In genomic region chr1:83583351-83584014, GRCh38 we compare ENCODE assay signal across 8 cellular contexts.
DNase-seq lines count a peak whose midpoint lies in the region; ATAC-seq lines count a peak whose summit lies in the region.

No MANE protein-coding gene starts in this region.

- no peak overlapping the region for H3K4me3 ChIP-seq in naive thymus-derived CD4-positive, alpha-beta T cell (ENCODE audit: low read length)
- no peak overlapping the region for H3K4me3 ChIP-seq in CD8-positive, alpha-beta memory T cell (ENCODE audit: low read length)

- H3K9me3 Mint-ChIP-seq in activated CD4-positive, alpha-beta memory T cell treated with anti-CD3 and anti-CD28 coated beads for 36 hours: peaks cover 7% of the 10 kb centered on the region
- peaks cover 0 to 24% (median 5%) of the 10 kb centered on the region in 11 donors for H3K9me3 Mint-ChIP-seq in naive thymus-derived CD4-positive, alpha-beta T cell
- H3K9me3 Mint-ChIP-seq in CD8-positive, alpha-beta memory T cell: peaks cover 0 to 10% (median 8%) of the 10 kb centered on the region in 5 donors

- no peak overlapping the region for H3K27ac Mint-ChIP-seq in activated CD4-positive, alpha-beta memory T cell treated with anti-CD3 and anti-CD28 coated beads for 36 hours
- H3K27ac Mint-ChIP-seq in naive thymus-derived CD4-positive, alpha-beta T cell: peak overlapping the region in 2 of 9 donors; percentile 37 to 52
- no peak overlapping the region for H3K27ac Mint-ChIP-seq in CD8-positive, alpha-beta memory T cell

- peaks cover 1% of the 10 kb centered on the region for H3K36me3 Mint-ChIP-seq in activated CD4-positive, alpha-beta memory T cell treated with anti-CD3 and anti-CD28 coated beads for 36 hours
- peaks cover 1 to 18% (median 5%) of the 10 kb centered on the region in 5 donors for H3K36me3 Mint-ChIP-seq in naive thymus-derived CD4-positive, alpha-beta T cell
- H3K36me3 Mint-ChIP-seq in CD8-positive, alpha-beta memory T cell: no peaks in the 10 kb centered on the region

- no peak overlapping the region for H3K27ac ChIP-seq in naive thymus-derived CD4-positive, alpha-beta T cell (ENCODE audit: low read depth, low read length)
- H3K27ac ChIP-seq in CD8-positive, alpha-beta memory T cell (ENCODE audit: low read depth, low read length): no peak overlapping the region

- POLR2A ChIA-PET in activated CD4-positive, alpha-beta memory T cell treated with anti-CD3 and anti-CD28 coated beads for 36 hours (lab: Charles Lee): no interaction called here
- POLR2A ChIA-PET in naive thymus-derived CD4-positive, alpha-beta T cell (lab: Charles Lee): interaction anchor here (0.7 kb wide), 1 partner anchor 14 kb away, joined by 3 read pairs; no protein-coding TSS in a partner anchor
- POLR2A ChIA-PET in CD8-positive, alpha-beta memory T cell (lab: Charles Lee): no interaction called here

- H3K4me1 Mint-ChIP-seq in activated CD4-positive, alpha-beta memory T cell treated with anti-CD3 and anti-CD28 coated beads for 36 hours (ENCODE audit: low read depth): peaks cover 4% of the 10 kb centered on the region
- peaks cover 4 to 29% (median 17%) of the 10 kb centered on the region in 7 donors for H3K4me1 Mint-ChIP-seq in naive thymus-derived CD4-positive, alpha-beta T cell
- no peaks in the 10 kb centered on the region for H3K4me1 Mint-ChIP-seq in CD8-positive, alpha-beta memory T cell

- CTCF ChIA-PET in activated CD4-positive, alpha-beta memory T cell treated with anti-CD3 and anti-CD28 coated beads for 36 hours (lab: Charles Lee): no interaction called here
- CTCF ChIA-PET in naive thymus-derived CD4-positive, alpha-beta T cell (lab: Charles Lee): interaction anchor here (0.8 kb wide), 1 partner anchor 75 kb away, joined by 5 read pairs; no protein-coding TSS in a partner anchor
- CTCF ChIA-PET in CD8-positive, alpha-beta memory T cell (lab: Charles Lee): no interaction called here

- ATAC-seq in naive thymus-derived CD4-positive, alpha-beta T cell: peak; percentile 55
- no peak for ATAC-seq in GM19455 (IDR thresholded peaks at IDR 0.05; ENCODE audit: unreplicated experiment)

- intact Hi-C loops in activated CD4-positive, alpha-beta memory T cell treated with anti-CD3 and anti-CD28 coated beads for 36 hours (cut with micrococcal nuclease): no loop called here
- intact Hi-C loops in naive thymus-derived CD4-positive, alpha-beta T cell (cut with micrococcal nuclease): loop anchor here in 1 of 2 donors (1.0 to 5.0 kb wide), 4 partner anchors 75 to 694 kb away; no protein-coding TSS in a partner anchor

- H3K9me3 ChIP-seq in naive thymus-derived CD4-positive, alpha-beta T cell (ENCODE audit: control insufficient read depth in 2 of 3, low read length in 3 of 3): no peaks in the 10 kb centered on the region
- no peaks in the 10 kb centered on the region for H3K9me3 ChIP-seq in CD8-positive, alpha-beta memory T cell (ENCODE audit: low read length)

- peaks cover 0 to 8% of the 10 kb centered on the region in 2 donors for H3K4me1 ChIP-seq in naive thymus-derived CD4-positive, alpha-beta T cell (ENCODE audit: control insufficient read depth in 2 of 2, insufficient read depth in 2 of 2, low read length in 2 of 2)
- H3K4me1 ChIP-seq in CD8-positive, alpha-beta memory T cell (ENCODE audit: insufficient read depth, low read length): no peaks in the 10 kb centered on the region

- peak; percentile 46 for DNase-seq in DMS 273 (lab: John Stamatoyannopoulos, UW; ENCODE audit: unreplicated experiment)
- no peak for DNase-seq in DMS 273 treated with DMSO at 0.1 percent for 48 hours (lab: John Stamatoyannopoulos, UW)
- DNase-seq in M059J (ENCODE audit: low read depth): peak; percentile 27
- DNase-seq in activated CD4-positive, alpha-beta memory T cell treated with anti-CD3 and anti-CD28 coated beads for 36 hours: peak; percentile 35
- peak in 5 of 9 donors; percentile 25 to 45 (median 27) for DNase-seq in naive thymus-derived CD4-positive, alpha-beta T cell
- no peak for DNase-seq in inferior parietal cortex (ENCODE audit: extremely low spot score)
- DNase-seq in CD8-positive, alpha-beta memory T cell: no peak

- H3K27me3 Mint-ChIP-seq in activated CD4-positive, alpha-beta memory T cell treated with anti-CD3 and anti-CD28 coated beads for 36 hours: no peaks in the 10 kb centered on the region
- H3K27me3 Mint-ChIP-seq in naive thymus-derived CD4-positive, alpha-beta T cell: no peaks in the 10 kb centered on the region
- no peaks in the 10 kb centered on the region for H3K27me3 Mint-ChIP-seq in CD8-positive, alpha-beta memory T cell

- no peak overlapping the region for H3K4me3 Mint-ChIP-seq in activated CD4-positive, alpha-beta memory T cell treated with anti-CD3 and anti-CD28 coated beads for 36 hours
- peak overlapping the region in 1 of 10 donors; percentile 19 for H3K4me3 Mint-ChIP-seq in naive thymus-derived CD4-positive, alpha-beta T cell
- no peak overlapping the region for H3K4me3 Mint-ChIP-seq in CD8-positive, alpha-beta memory T cell

- H3K27me3 ChIP-seq in naive thymus-derived CD4-positive, alpha-beta T cell (ENCODE audit: control insufficient read depth in 2 of 2, insufficient read depth in 2 of 2, low read length in 2 of 2): no peaks in the 10 kb centered on the region
- no peaks in the 10 kb centered on the region for H3K27me3 ChIP-seq in CD8-positive, alpha-beta memory T cell (ENCODE audit: insufficient read depth, low read length, poor library complexity, severe bottlenecking)

- no peaks in the 10 kb centered on the region for H3K36me3 ChIP-seq in naive thymus-derived CD4-positive, alpha-beta T cell (ENCODE audit: control insufficient read depth in 2 of 3, insufficient read depth in 3 of 3, low read length in 3 of 3)
- H3K36me3 ChIP-seq in CD8-positive, alpha-beta memory T cell (ENCODE audit: insufficient read depth, low read length): no peaks in the 10 kb centered on the region

Comparison
In these comparisons a context has a peak if more than half of its experiments do, and no peak if none do; other contexts are left out.
1. DNase-seq: peak in DMS 273 (single experiment), M059J (single experiment), activated CD4-positive, alpha-beta memory T cell treated with anti-CD3 and anti-CD28 coated beads for 36 hours (single experiment) and naive thymus-derived CD4-positive, alpha-beta T cell (5 of 9); none in DMS 273 treated with DMSO at 0.1 percent for 48 hours (single experiment), inferior parietal cortex (single experiment) and CD8-positive, alpha-beta memory T cell (0 of 5).